In genomic region chr11:129386795-129387390, GRCh38 we compare ENCODE assay signal across 2 cellular contexts.
TF ChIP-seq lines count a peak whose summit lies in the region.

No MANE protein-coding gene starts in this region.

TF ChIP-seq in liver, 16 proteins besides CTCF, POLR2A, EP300 and RAD21:
- peak; percentile 27 to 35 for TF ChIP-seq HNF4A (conservative IDR thresholded peaks at IDR 0.05)
- no peak for TF ChIP-seq GABPA (IDR thresholded peaks at IDR 0.05 in 1 of 2, conservative IDR thresholded peaks at IDR 0.05 in 1 of 2)

TF ChIP-seq in HepG2, 621 proteins besides CTCF, POLR2A, EP300 and RAD21:
- no peak for TF ChIP-seq ZSCAN22 (CRISPR knock-in tag; IDR thresholded peaks at IDR 0.05)
- TF ChIP-seq XRCC5 (optimal IDR thresholded peaks at IDR 0.05; ENCODE audit: low read length): no peak
- no peak for TF ChIP-seq ZSCAN25 (CRISPR knock-in tag; IDR thresholded peaks at IDR 0.05)
- no peak for TF ChIP-seq ZNF891 (CRISPR knock-in tag; IDR thresholded peaks at IDR 0.05)
- TF ChIP-seq NPAS2 (CRISPR knock-in tag; IDR thresholded peaks at IDR 0.05; ENCODE audit: borderline replicate concordance): no peak
- TF ChIP-seq STAT5B (CRISPR knock-in tag; IDR thresholded peaks at IDR 0.05): no peak
- TF ChIP-seq AGO1 (IDR thresholded peaks at IDR 0.05; ENCODE audit: low read depth, low read length, poor library complexity, severe bottlenecking): no peak
